Comparison of ENCODE assay signal across 18 cellular contexts in genomic region chr1:231332761-231333160, GRCh38. TPM values are rescaled to one million over a fixed set of nuclear protein-coding genes. Genes with fewer than 3 reads are reported as not detected.
DNase-seq lines count a peak whose midpoint lies in the region; ATAC-seq and TF ChIP-seq lines count a peak whose summit lies in the region.
"Had no signal": no experiment of that assay in that cellular context is flagged by ENCODE, and none has a peak within 500 bp of the region (broad histone marks: within the 10 kb centered on the region; RNA-seq: fewer than 3 reads in every experiment).

No MANE protein-coding gene starts in this region.

- DNase-seq in SK-N-SH (no peak), psoas muscle (no peak), GM19240 (ENCODE audit: insufficient read length, low spot score) (no peak)
- DNase-seq: 8988T; activated CD4-positive, alpha-beta T cell treated with anti-CD3 and anti-CD28 coated beads for 48 hours; CD4-positive, alpha-beta T cell; EL; hypothalamus; left cardiac atrium; NCI-H1930; NCI-H524; stimulated activated CD4-positive, alpha-beta T cell treated with anti-CD3 and anti-CD28 coated beads, Interleukin-15, amount 100 ng/mL, for 24 hours; stimulated activated naive CD8-positive, alpha-beta T cell treated with anti-CD3 and anti-CD28 coated beads, Interleukin-15, amount 100 ng/mL, for 72 hours had no signal

- H3F3A ChIP-seq in SK-N-SH (replicated peaks; ENCODE audit: insufficient read depth) (peaks cover 7% of the 10 kb centered on the region), Loucy (ENCODE audit: low read depth) (no peaks in the 10 kb centered on the region)

- intact Hi-C loops in psoas muscle (cut with DNase I) = loop anchor here in 1 of 2 donors (2.0 kb wide), 1 partner anchor 50 kb away; no protein-coding TSS in a partner anchor

- H4K20me1 ChIP-seq in SK-N-SH (ENCODE audit: insufficient read depth) (peaks cover 42% of the 10 kb centered on the region), Loucy (ENCODE audit: insufficient read depth, low read length, poor library complexity, severe bottlenecking) (peaks cover 50% of the 10 kb centered on the region)

- peak overlapping the region; percentile 98; the same call in 1 of the 2 replicates for H3K4me2 ChIP-seq in SK-N-SH
- peak overlapping the region; percentile 87 for H3K4me2 ChIP-seq in Loucy (ENCODE audit: low read depth, low read length, poor library complexity, severe bottlenecking)

- H3K9me2 ChIP-seq in SK-N-SH (no peaks in the 10 kb centered on the region), Loucy (replicated peaks; ENCODE audit: low read depth, low read length) (no peaks in the 10 kb centered on the region)

- TF ChIP-seq EP300 in SK-N-SH (IDR thresholded peaks at IDR 0.05; ENCODE audit: borderline replicate concordance in 1 of 2, low read depth in 1 of 2, low read length in 1 of 2) = no peak

- 98% methylated on average over 1 of the region's 1 CpG for WGBS in SK-N-SH (ENCODE audit: low lambda C conversion rate)
- 33 to 68% (median 39%) methylated on average over 1 of the region's 1 CpG for WGBS in psoas muscle, 3 donors

- 0 out of 4 replicates have a peak overlapping the region, but pooled peaks of 1 of the 2 experiments have one; percentile 56 for H3K4me3 ChIP-seq in SK-N-SH (ENCODE audit: low read depth in 2 of 2, low read length in 1 of 2)
- H3K4me3 ChIP-seq in Loucy (ENCODE audit: low read length, poor library complexity, severe bottlenecking) = peak overlapping the region; percentile 92
- peak overlapping the region; percentile 78 for H3K4me3 ChIP-seq in endocrine pancreas (ENCODE audit: control insufficient read depth, insufficient read depth, low read length)
- H3K4me3 ChIP-seq in psoas muscle = peak overlapping the region; percentile 95

- H3K27ac ChIP-seq in SK-N-SH (ENCODE audit: low read depth in 2 of 2, low read length in 1 of 2) = no peak overlapping the region
- H3K27ac ChIP-seq in psoas muscle = no peak overlapping the region

- POLR2A ChIA-PET in SK-N-SH (lab: Yijun Ruan, JAX) = no interaction called here

- H3K27me3 ChIP-seq in SK-N-SH (ENCODE audit: insufficient read depth) (no peaks in the 10 kb centered on the region), Loucy (ENCODE audit: insufficient read depth, low read length, poor library complexity, severe bottlenecking) (no peaks in the 10 kb centered on the region), endocrine pancreas (ENCODE audit: control insufficient read depth, insufficient read depth, low read length) (no peaks in the 10 kb centered on the region), psoas muscle (ENCODE audit: insufficient read depth in 3 of 3, low read length in 2 of 3) (no peaks in the 10 kb centered on the region)

- H3K9ac ChIP-seq in SK-N-SH (no peak overlapping the region), Loucy (ENCODE audit: low read depth, low read length, poor library complexity, severe bottlenecking) (peak overlapping the region; percentile 88), endocrine pancreas (ENCODE audit: control insufficient read depth, insufficient read depth, low read length) (no peak overlapping the region)

- TF ChIP-seq CTCF in SK-N-SH (IDR thresholded peaks at IDR 0.05) = no peak
- no peak for TF ChIP-seq CTCF in Loucy (conservative IDR thresholded peaks at IDR 0.05; ENCODE audit: low read length)
- no peak for TF ChIP-seq CTCF in psoas muscle (IDR thresholded peaks at IDR 0.05)

- no peak for TF ChIP-seq RAD21 in SK-N-SH (IDR thresholded peaks at IDR 0.05; ENCODE audit: low read length)

- ATAC-seq in SK-N-SH treated with all-trans-retinoic acid at 6 μM for 48 hours = no peak
- no peak for ATAC-seq in psoas muscle
- no peak for ATAC-seq in HG02759 (IDR thresholded peaks at IDR 0.05; ENCODE audit: unreplicated experiment)
- ATAC-seq in GM21423 (IDR thresholded peaks at IDR 0.05; ENCODE audit: unreplicated experiment) = no peak
- ATAC-seq: left cardiac atrium; stimulated activated naive CD8-positive, alpha-beta T cell treated with anti-CD3 and anti-CD28 coated beads, Interleukin-15, amount 100 ng/mL, for 72 hours had no signal

- peaks cover 13 to 36% of the 10 kb centered on the region in 2 experiments; a peak in 3 of 4 replicates for H3K4me1 ChIP-seq in SK-N-SH (ENCODE audit: control insufficient read depth in 1 of 2, insufficient read depth in 2 of 2, low read depth in 1 of 2, low read length in 1 of 2)
- peaks cover 35% of the 10 kb centered on the region for H3K4me1 ChIP-seq in Loucy (ENCODE audit: insufficient read depth, low read length, poor library complexity, severe bottlenecking)
- peaks cover 23% of the 10 kb centered on the region for H3K4me1 ChIP-seq in endocrine pancreas (ENCODE audit: control insufficient read depth, insufficient read depth, low read length)
- H3K4me1 ChIP-seq in psoas muscle = peaks cover 40% of the 10 kb centered on the region

- CTCF ChIA-PET in SK-N-SH (lab: Yijun Ruan, JAX) = no interaction called here

- H3K79me2 ChIP-seq in SK-N-SH (ENCODE audit: insufficient read depth) (peaks cover 60% of the 10 kb centered on the region), Loucy (ENCODE audit: insufficient read depth, low read length) (peaks cover 51% of the 10 kb centered on the region)

- H2AFZ ChIP-seq in SK-N-SH (ENCODE audit: low read depth) (no peak overlapping the region), Loucy (ENCODE audit: low read length) (no peak overlapping the region)

- peaks cover 27 to 33% of the 10 kb centered on the region in 2 experiments for H3K36me3 ChIP-seq in SK-N-SH (replicated peaks in 1 of 2; ENCODE audit: control insufficient read depth in 1 of 2, insufficient read depth in 2 of 2, low read length in 1 of 2)
- H3K36me3 ChIP-seq in Loucy (ENCODE audit: insufficient read depth, low read length) = no peaks in the 10 kb centered on the region
- H3K36me3 ChIP-seq in endocrine pancreas (ENCODE audit: control insufficient read depth, insufficient read depth, low read length) = no peaks in the 10 kb centered on the region
- H3K36me3 ChIP-seq in psoas muscle (ENCODE audit: insufficient read depth in 1 of 2, low read depth in 1 of 2) = peaks cover 0 to 10% of the 10 kb centered on the region in 2 donors

- H3K9me3 ChIP-seq in SK-N-SH (no peaks in the 10 kb centered on the region), Loucy (ENCODE audit: insufficient read depth, low read depth, low read length) (no peaks in the 10 kb centered on the region), endocrine pancreas (ENCODE audit: control insufficient read depth, low read length) (no peaks in the 10 kb centered on the region), psoas muscle (no peaks in the 10 kb centered on the region)

TF ChIP-seq in SK-N-SH, 30 proteins besides CTCF, POLR2A, EP300 and RAD21:
- no peak for TF ChIP-seq SMC3 (IDR thresholded peaks at IDR 0.05; ENCODE audit: low read depth, low read length)
- TF ChIP-seq POLR2AphosphoS5 (IDR thresholded peaks at IDR 0.05; ENCODE audit: low read depth, low read length) = no peak
- TF ChIP-seq CHD2 (IDR thresholded peaks at IDR 0.05; ENCODE audit: low read length, partially characterized antibody) = no peak
- no peak for TF ChIP-seq TEAD4 (IDR thresholded peaks at IDR 0.05; ENCODE audit: borderline replicate concordance, insufficient read depth)
- TF ChIP-seq ELF1 (IDR thresholded peaks at IDR 0.05) = no peak
- no peak for TF ChIP-seq USF2 (IDR thresholded peaks at IDR 0.05; ENCODE audit: borderline replicate concordance, low read depth, low read length)
- no peak for TF ChIP-seq RCOR1 (IDR thresholded peaks at IDR 0.05; ENCODE audit: low read length)

TF ChIP-seq in SK-N-SH treated with all-trans-retinoic acid at 6 μM for 48 hours, 23 proteins besides CTCF, POLR2A, EP300 and RAD21:
- TF ChIP-seq ESRRG (CRISPR knock-in tag; IDR thresholded peaks at IDR 0.05) (no peak), TCF4 (CRISPR knock-in tag; IDR thresholded peaks at IDR 0.05; ENCODE audit: borderline replicate concordance) (no peak), ZNF8 (CRISPR knock-in tag; IDR thresholded peaks at IDR 0.05) (no peak), ZNF70 (CRISPR knock-in tag; IDR thresholded peaks at IDR 0.05) (no peak), OSR1 (CRISPR knock-in tag; IDR thresholded peaks at IDR 0.05) (no peak), ARNTL (CRISPR knock-in tag; IDR thresholded peaks at IDR 0.05; ENCODE audit: borderline replicate concordance, low read depth) (no peak), PATZ1 (CRISPR knock-in tag; IDR thresholded peaks at IDR 0.05; ENCODE audit: borderline replicate concordance) (no peak), CSDC2 (CRISPR knock-in tag; IDR thresholded peaks at IDR 0.05) (no peak)

RNA-seq across cellular contexts. Expression of gene EXOC8, which starts 4.9 kb away (rescaled TPM):
- polyA plus RNA-seq in SK-N-SH (2012; rRNA removed) (2.1 and 2.5 TPM in 2 replicates), psoas muscle (10 to 100 TPM in 2 of 3 donors, 1 to 10 TPM in 1; 5.2 to 25.4 (median 12.6) TPM)
- 2.1 and 2.2 TPM in 2 replicates for polyA plus RNA-seq in SK-N-SH (2012; cell fraction: cytosol; rRNA removed)
- polyA plus RNA-seq in SK-N-SH (2012; cell fraction: nucleus; rRNA removed) = 2.6 TPM in 2 replicates
- total RNA-seq in psoas muscle = 10 to 100 TPM; 13.7 to 39.9 (median 23.5) TPM

RNA-seq across cellular contexts. Expression of gene SPRTN, which starts 5.3 kb away (rescaled TPM):
- polyA plus RNA-seq in SK-N-SH (2012; rRNA removed) (13.4 and 17.3 TPM in 2 replicates), psoas muscle (10 to 100 TPM in 1 of 3 donors, 1 to 10 TPM in 2; 4.3 to 14.8 (median 6.2) TPM)
- polyA plus RNA-seq in SK-N-SH (2012; cell fraction: cytosol; rRNA removed) = 13.7 and 15.3 TPM in 2 replicates
- 13.5 and 18.5 TPM in 2 replicates for polyA plus RNA-seq in SK-N-SH (2012; cell fraction: nucleus; rRNA removed)
- total RNA-seq in psoas muscle = 1 to 10 TPM; 7.0 to 9.8 (median 9.2) TPM
